Comparison of ENCODE assay signal across 22 cellular contexts in genomic region chr9:123522921-123523320, GRCh38.
"Had no signal": no experiment of that assay in that cellular context is flagged by ENCODE, and none has a peak within 500 bp of the region (broad histone marks: within the 10 kb centered on the region; RNA-seq: fewer than 3 reads in every experiment).

No MANE protein-coding gene starts in this region.

- H3K27me3 ChIP-seq: MG63 had no signal

- ATAC-seq: activated T-cell treated with anti-CD3 and anti-CD28 coated beads, Interleukin-2, amount 50 U/mL, for 4 hours; activated T-helper 17 cell treated with anti-CD3 and anti-CD28 coated beads, Interleukin-2, amount 50 U/mL, for 72 hours; T-helper 17 cell had no signal

- DNase-seq: activated B cell treated with CpG ODN at 0.5 μM for 24 hours; activated CD4-positive, alpha-beta T cell treated with anti-CD3 and anti-CD28 coated beads for 1 hour; activated CD4-positive, alpha-beta T cell treated with anti-CD3 and anti-CD28 coated beads, Interleukin-2, amount 10 ng/mL, durations not matched to agents 24 days and 14 days; activated CD4-positive, alpha-beta T cell treated with anti-CD3 and anti-CD28 coated beads, Interleukin-2, amount 50 U/mL, for 48 hours; activated CD8-positive, alpha-beta memory T cell treated with anti-CD3 and anti-CD28 coated beads for 24 hours; activated gamma-delta T cell; activated naive CD4-positive, alpha-beta T cell treated with anti-CD3 and anti-CD28 coated beads for 36 hours; activated T-cell treated with anti-CD3 and anti-CD28 coated beads, Interleukin-2, amount 50 U/mL, for 4 hours; anterior cingulate cortex; caudate nucleus; MG63; MV-4-11; NCI-H1105; NCI-H1436; NCI-H1694 treated with DMSO at 0.1 percent for 48 hours; NCI-H2029 treated with DMSO at 0.1 percent for 48 hours; NCI-H510A treated with DMSO at 0.1 percent for 48 hours; NCI-H748 treated with DMSO at 0.1 percent for 48 hours; SIG-M5; T-helper 17 cell; T-helper 9 cell had no signal

- H3K4me3 ChIP-seq: MG63 had no signal

- H3K9me3 ChIP-seq: MG63 had no signal

- H3K36me3 ChIP-seq: MG63 had no signal
